Comparison of ENCODE assay signal across 21 cellular contexts in the genomic region with DNA sequence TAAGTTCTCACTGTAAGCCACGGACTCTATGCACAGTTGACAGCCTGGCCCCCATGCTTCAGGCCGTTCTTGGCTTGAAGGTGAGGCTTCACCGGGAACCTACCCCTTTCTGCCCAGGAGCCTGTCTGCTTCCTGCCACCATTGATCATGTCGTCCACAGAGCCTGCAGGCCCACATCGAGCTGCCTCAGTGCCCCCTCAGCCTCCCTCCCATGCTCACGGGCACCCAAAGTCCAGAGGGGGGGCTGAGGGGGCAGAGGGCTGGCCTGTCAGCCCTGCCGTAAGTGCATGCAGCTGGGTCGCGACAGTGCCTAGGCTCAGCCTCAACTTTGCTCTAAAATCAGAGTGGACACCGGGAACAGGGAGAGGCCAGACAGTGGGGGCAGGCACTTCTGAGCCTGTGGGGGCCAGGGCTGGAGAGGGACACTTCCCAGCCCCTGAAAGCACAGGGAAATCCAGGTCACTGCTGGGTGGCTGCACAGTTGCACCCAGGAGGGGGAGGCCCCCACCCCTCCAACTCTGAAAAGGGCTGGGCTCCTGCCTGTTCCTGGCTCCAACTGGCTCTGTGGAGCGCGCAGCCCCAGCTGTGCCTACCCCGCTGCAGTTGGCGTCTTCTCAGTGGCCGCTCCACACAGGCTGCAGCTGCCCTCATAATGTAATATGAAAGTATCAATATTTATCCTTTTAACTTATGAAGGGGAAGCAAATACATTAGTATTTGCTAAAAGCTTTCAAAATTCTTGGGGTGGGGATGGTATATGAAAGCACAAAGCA.
"Had no signal": no experiment of that assay in that cellular context is flagged by ENCODE, and none has a peak within 500 bp of the region (broad histone marks: within the 10 kb centered on the region; RNA-seq: fewer than 3 reads in every experiment).

No MANE protein-coding gene starts in this region.

- H3K27me3 ChIP-seq: body of pancreas, cardiac muscle cell, heart left ventricle had no signal

- H3K4me3 Mint-ChIP-seq: activated B cell treated with CpG ODN at 0.5 μM for 24 hours; activated CD4-positive, alpha-beta T cell treated with anti-CD3 and anti-CD28 coated beads for 36 hours; activated naive CD4-positive, alpha-beta T cell treated with anti-CD3 and anti-CD28 coated beads, Interleukin-2, amount 10 ng/mL, durations not matched to agents 7 days and 5 days; naive thymus-derived CD4-positive, alpha-beta T cell; neural crest cell; stimulated activated naive B cell treated with anti-CD40 and anti-IgM and Interleukin-4, amounts not matched to agents 10 μg/mL and 1 μg/mL and 100 μg/mL, for 72 hours; type B pancreatic cell had no signal

- H3K4me1 Mint-ChIP-seq: activated CD4-positive, alpha-beta T cell treated with anti-CD3 and anti-CD28 coated beads for 36 hours; activated naive CD4-positive, alpha-beta T cell treated with anti-CD3 and anti-CD28 coated beads, Interleukin-2, amount 10 ng/mL, durations not matched to agents 7 days and 5 days; naive thymus-derived CD4-positive, alpha-beta T cell; neural crest cell; stimulated activated naive B cell treated with anti-CD40 and anti-IgM and Interleukin-4, amounts not matched to agents 10 μg/mL and 1 μg/mL and 100 μg/mL, for 72 hours had no signal

- H3K4me3 ChIP-seq: body of pancreas, cardiac muscle cell, heart left ventricle, lower lobe of right lung, thoracic aorta had no signal

- ATAC-seq: activated CD4-positive, alpha-beta T cell treated with anti-CD3 and anti-CD28 coated beads for 36 hours; body of pancreas; left cardiac atrium; naive thymus-derived CD4-positive, alpha-beta T cell; stimulated activated naive B cell treated with anti-CD40 and anti-IgM and Interleukin-4, amounts not matched to agents 10 μg/mL and 1 μg/mL and 100 μg/mL, for 72 hours had no signal

- H3K36me3 Mint-ChIP-seq: activated naive CD4-positive, alpha-beta T cell treated with anti-CD3 and anti-CD28 coated beads, Interleukin-2, amount 10 ng/mL, durations not matched to agents 7 days and 5 days; naive thymus-derived CD4-positive, alpha-beta T cell; stimulated activated naive B cell treated with anti-CD40 and anti-IgM and Interleukin-4, amounts not matched to agents 10 μg/mL and 1 μg/mL and 100 μg/mL, for 72 hours; type B pancreatic cell had no signal

- H3K36me3 ChIP-seq: cardiac muscle cell, heart left ventricle, lower lobe of right lung, thoracic aorta had no signal

- DNase-seq: activated B cell treated with CpG ODN at 0.5 μM for 24 hours; activated CD4-positive, alpha-beta T cell treated with anti-CD3 and anti-CD28 coated beads for 36 hours; activated CD4-positive, alpha-beta T cell treated with anti-CD3 and anti-CD28 coated beads, Interleukin-2, amount 50 U/mL, for 4 hours; activated CD8-positive, alpha-beta memory T cell treated with anti-CD3 and anti-CD28 coated beads for 24 hours; activated CD8-positive, alpha-beta memory T cell treated with anti-CD3 and anti-CD28 coated beads, Interleukin-2, amount 50 U/mL, for 4 hours; activated naive CD4-positive, alpha-beta T cell treated with anti-CD3 and anti-CD28 coated beads, Interleukin-2, amount 10 ng/mL, durations not matched to agents 7 days and 5 days; activated T-cell treated with anti-CD3 and anti-CD28 coated beads, Interleukin-2, amount 50 U/mL, for 48 hours; anterior cingulate cortex; body of pancreas; left cardiac atrium; lower lobe of right lung; naive thymus-derived CD4-positive, alpha-beta T cell; stimulated activated CD4-positive, alpha-beta T cell treated with anti-CD3 and anti-CD28 coated beads, Interleukin-2, amount 100 ng/mL, for 48 hours; stimulated activated CD8-positive, alpha-beta memory T cell treated with anti-CD3 and anti-CD28 coated beads, Interleukin-4, amount 100 ng/mL, for 48 hours; stimulated activated naive B cell treated with anti-CD40 and anti-IgM and Interleukin-4, amounts not matched to agents 10 μg/mL and 1 μg/mL and 100 μg/mL, for 72 hours; T-helper 1 cell had no signal

- H3K4me1 ChIP-seq: body of pancreas, heart left ventricle, lower lobe of right lung had no signal

- H3K9me3 Mint-ChIP-seq: activated B cell treated with CpG ODN at 0.5 μM for 24 hours, neural crest cell, type B pancreatic cell had no signal

- H3K9me3 ChIP-seq: body of pancreas, heart left ventricle, lower lobe of right lung, thoracic aorta had no signal

- H3K27me3 Mint-ChIP-seq: activated B cell treated with CpG ODN at 0.5 μM for 24 hours; activated CD4-positive, alpha-beta T cell treated with anti-CD3 and anti-CD28 coated beads for 36 hours; activated naive CD4-positive, alpha-beta T cell treated with anti-CD3 and anti-CD28 coated beads, Interleukin-2, amount 10 ng/mL, durations not matched to agents 7 days and 5 days; naive thymus-derived CD4-positive, alpha-beta T cell; stimulated activated naive B cell treated with anti-CD40 and anti-IgM and Interleukin-4, amounts not matched to agents 10 μg/mL and 1 μg/mL and 100 μg/mL, for 72 hours; type B pancreatic cell had no signal

- H3K27ac Mint-ChIP-seq: activated B cell treated with CpG ODN at 0.5 μM for 24 hours; activated CD4-positive, alpha-beta T cell treated with anti-CD3 and anti-CD28 coated beads for 36 hours; activated naive CD4-positive, alpha-beta T cell treated with anti-CD3 and anti-CD28 coated beads, Interleukin-2, amount 10 ng/mL, durations not matched to agents 7 days and 5 days; naive thymus-derived CD4-positive, alpha-beta T cell; stimulated activated naive B cell treated with anti-CD40 and anti-IgM and Interleukin-4, amounts not matched to agents 10 μg/mL and 1 μg/mL and 100 μg/mL, for 72 hours; type B pancreatic cell had no signal

- H3K27ac ChIP-seq: body of pancreas, cardiac muscle cell, heart left ventricle, lower lobe of right lung, thoracic aorta had no signal
